In genomic region chr6:142112451-142113061, GRCh38 we compare ENCODE assay signal across 8 cellular contexts. TPM values are rescaled to one million over a fixed set of nuclear protein-coding genes. Genes with fewer than 3 reads are reported as not detected.
A peak's percentile ranks its signal among the peaks of the same experiment; 100 is the strongest.
DNase-seq lines count a peak whose midpoint lies in the region; ATAC-seq and TF ChIP-seq lines count a peak whose summit lies in the region.
"Had no signal": no experiment of that assay in that cellular context is flagged by ENCODE, and none has a peak within 500 bp of the region (broad histone marks: within the 10 kb centered on the region; RNA-seq: fewer than 3 reads in every experiment).

No MANE protein-coding gene starts in this region.

- peaks cover 0 to 2% (median 0%) of the 10 kb centered on the region in 4 donors for H3K4me1 Mint-ChIP-seq in naive thymus-derived CD8-positive, alpha-beta T cell

- POLR2A ChIA-PET in naive thymus-derived CD8-positive, alpha-beta T cell (lab: Charles Lee) = no interaction called here

- no peaks in the 10 kb centered on the region for H3K36me3 Mint-ChIP-seq in naive thymus-derived CD8-positive, alpha-beta T cell

- no peak overlapping the region for H3K27ac Mint-ChIP-seq in naive thymus-derived CD8-positive, alpha-beta T cell
- H3K27ac Mint-ChIP-seq: stimulated activated naive CD8-positive, alpha-beta T cell treated with anti-CD3 and anti-CD28 coated beads, Interleukin-15, Interleukin-2, amounts not matched to agents 100 ng/mL and 50 ng/mL, for 24 hours had no signal

- no peak overlapping the region for H3K4me3 Mint-ChIP-seq in naive thymus-derived CD8-positive, alpha-beta T cell
- H3K4me3 Mint-ChIP-seq: stimulated activated naive CD8-positive, alpha-beta T cell treated with anti-CD3 and anti-CD28 coated beads, Interleukin-15, Interleukin-2, amounts not matched to agents 100 ng/mL and 50 ng/mL, for 24 hours had no signal

- no peak overlapping the region for H3K4me3 ChIP-seq in GM12875 (ENCODE audit: low read depth, low read length)

- peak in 1 of 2 donors; percentile 32 for ATAC-seq in naive thymus-derived CD8-positive, alpha-beta T cell

- peaks cover 0 to 4% (median 4%) of the 10 kb centered on the region in 5 donors for H3K27me3 Mint-ChIP-seq in naive thymus-derived CD8-positive, alpha-beta T cell
- H3K27me3 Mint-ChIP-seq: stimulated activated naive CD8-positive, alpha-beta T cell treated with anti-CD3 and anti-CD28 coated beads, Interleukin-15, Interleukin-2, amounts not matched to agents 100 ng/mL and 50 ng/mL, for 24 hours had no signal

- H3K9me3 Mint-ChIP-seq in naive thymus-derived CD8-positive, alpha-beta T cell = no peaks in the 10 kb centered on the region
- H3K9me3 Mint-ChIP-seq: stimulated activated naive CD8-positive, alpha-beta T cell treated with anti-CD3 and anti-CD28 coated beads, Interleukin-15, Interleukin-2, amounts not matched to agents 100 ng/mL and 50 ng/mL, for 24 hours had no signal

- peak; percentile 49; the same call in 1 of the 2 replicates for TF ChIP-seq CTCF in GM12875 (IDR thresholded peaks at IDR 0.05; ENCODE audit: borderline replicate concordance, insufficient read depth, low read depth, low read length)

- no peak for TF ChIP-seq POLR2A in erythroblast (IDR thresholded peaks at IDR 0.05; ENCODE audit: low read length)

- DNase-seq in HPDE6-E6E7 (ENCODE audit: extremely low spot score) (peak; percentile 29), NOMO-1 treated with DMSO at 0.1 percent for 48 hours (lab: John Stamatoyannopoulos, UW; ENCODE audit: unreplicated experiment) (peak; percentile 66), erythroblast (lab: John Stamatoyannopoulos, UW) (peak; percentile 67 to 75)
- peak; percentile 44 for DNase-seq in activated CD8-positive, alpha-beta memory T cell treated with anti-CD3 and anti-CD28 coated beads, Interleukin-2, amount 50 U/mL, for 24 hours (ENCODE audit: extremely low read depth)
- DNase-seq in naive thymus-derived CD8-positive, alpha-beta T cell = peak; percentile 31 to 79 (median 56)
- peak; percentile 3 to 55 (median 28) for DNase-seq in stimulated activated naive CD4-positive, alpha-beta T cell (lab: John Stamatoyannopoulos, UW)

RNA-seq across cellular contexts. Expression of gene GJE1, which starts 20.2 kb away (rescaled TPM):
- total RNA-seq in naive thymus-derived CD8-positive, alpha-beta T cell = not detected
- not detected for polyA plus RNA-seq in naive thymus-derived CD8-positive, alpha-beta T cell

RNA-seq across cellular contexts. Expression of gene NMBR, which starts 34.4 kb away (rescaled TPM):
- not detected for total RNA-seq in naive thymus-derived CD8-positive, alpha-beta T cell
- polyA plus RNA-seq in naive thymus-derived CD8-positive, alpha-beta T cell = not detected

RNA-seq across cellular contexts. Expression of gene VTA1, which starts 34.5 kb away (rescaled TPM):
- 10 to 100 TPM; 31.9 to 33.5 TPM for total RNA-seq in naive thymus-derived CD8-positive, alpha-beta T cell
- polyA plus RNA-seq in naive thymus-derived CD8-positive, alpha-beta T cell = 10 to 100 TPM; 40.0 to 86.2 (median 54.8) TPM
